In the genomic region with DNA sequence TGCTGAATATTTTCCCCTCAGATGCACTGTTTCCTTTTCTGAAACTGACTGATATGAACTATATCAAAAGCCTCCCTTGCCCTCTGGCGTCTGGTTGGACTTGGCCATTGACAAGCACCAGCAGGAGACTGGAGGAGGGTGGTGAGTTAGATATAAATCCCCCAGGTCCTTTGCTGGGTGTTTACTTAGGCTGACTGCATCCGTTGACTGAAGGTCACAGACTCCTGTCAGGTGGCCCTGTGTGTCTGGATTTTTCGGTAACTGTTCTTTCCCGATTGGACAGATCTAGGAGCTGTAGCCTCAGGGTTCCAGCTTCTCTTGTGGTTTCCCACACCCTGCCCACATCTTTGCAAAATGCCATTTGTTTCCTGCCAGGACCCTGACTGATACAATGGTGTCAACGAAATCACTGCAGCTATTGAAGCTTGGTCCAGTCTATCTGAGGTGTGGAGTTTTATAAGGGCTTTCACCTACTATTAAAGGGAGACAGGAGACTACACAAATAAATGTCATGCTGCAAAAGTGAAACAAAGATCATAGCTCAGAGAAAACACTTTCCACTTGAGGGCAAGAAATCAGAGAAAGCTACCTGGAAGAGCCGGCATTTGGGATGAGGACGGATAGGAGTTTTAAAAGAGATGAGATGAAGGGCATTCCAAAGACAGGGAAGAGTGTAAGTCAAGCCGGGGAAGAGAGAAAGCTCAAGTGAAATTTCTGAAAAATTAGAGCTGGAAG, we compare ENCODE assay signal across 1 cellular context.
A peak's percentile ranks its signal among the peaks of the same experiment; 100 is the strongest.
TF ChIP-seq lines count a peak whose summit lies in the region.

No MANE protein-coding gene starts in this region.

TF ChIP-seq in HepG2, 621 proteins besides CTCF, POLR2A, EP300 and RAD21 (continued from another document and continues in another):
- TF ChIP-seq ZBTB33 (CRISPR knock-in tag; IDR thresholded peaks at IDR 0.05) = no peak
- TF ChIP-seq MIER2 (CRISPR knock-in tag; IDR thresholded peaks at IDR 0.05) = peak; percentile 48; the same call in 1 of the 2 replicates
- TF ChIP-seq KAT7 (CRISPR knock-in tag; IDR thresholded peaks at IDR 0.05; ENCODE audit: borderline replicate concordance) = no peak
- TF ChIP-seq KLF6 (CRISPR knock-in tag; IDR thresholded peaks at IDR 0.05) = no peak
- TF ChIP-seq, protein P1, sequence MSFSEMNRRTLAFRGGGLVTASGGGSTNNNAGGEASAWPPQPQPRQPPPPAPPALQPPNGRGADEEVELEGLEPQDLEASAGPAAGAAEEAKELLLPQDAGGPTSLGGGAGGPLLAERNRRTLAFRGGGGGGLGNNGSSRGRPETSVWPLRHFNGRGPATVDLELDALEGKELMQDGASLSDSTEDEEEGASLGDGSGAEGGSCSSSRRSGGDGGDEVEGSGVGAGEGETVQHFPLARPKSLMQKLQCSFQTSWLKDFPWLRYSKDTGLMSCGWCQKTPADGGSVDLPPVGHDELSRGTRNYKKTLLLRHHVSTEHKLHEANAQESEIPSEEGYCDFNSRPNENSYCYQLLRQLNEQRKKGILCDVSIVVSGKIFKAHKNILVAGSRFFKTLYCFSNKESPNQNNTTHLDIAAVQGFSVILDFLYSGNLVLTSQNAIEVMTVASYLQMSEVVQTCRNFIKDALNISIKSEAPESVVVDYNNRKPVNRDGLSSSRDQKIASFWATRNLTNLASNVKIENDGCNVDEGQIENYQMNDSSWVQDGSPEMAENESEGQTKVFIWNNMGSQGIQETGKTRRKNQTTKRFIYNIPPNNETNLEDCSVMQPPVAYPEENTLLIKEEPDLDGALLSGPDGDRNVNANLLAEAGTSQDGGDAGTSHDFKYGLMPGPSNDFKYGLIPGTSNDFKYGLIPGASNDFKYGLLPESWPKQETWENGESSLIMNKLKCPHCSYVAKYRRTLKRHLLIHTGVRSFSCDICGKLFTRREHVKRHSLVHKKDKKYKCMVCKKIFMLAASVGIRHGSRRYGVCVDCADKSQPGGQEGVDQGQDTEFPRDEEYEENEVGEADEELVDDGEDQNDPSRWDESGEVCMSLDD (CRISPR knock-in tag; IDR thresholded peaks at IDR 0.05; ENCODE audit: borderline replicate concordance) = no peak
- TF ChIP-seq ONECUT2 (CRISPR knock-in tag; IDR thresholded peaks at IDR 0.05) = no peak
- no peak for TF ChIP-seq ZNF180 (CRISPR knock-in tag; IDR thresholded peaks at IDR 0.05; ENCODE audit: borderline replicate concordance, low read depth)
- TF ChIP-seq PCBP2 (optimal IDR thresholded peaks at IDR 0.05; ENCODE audit: low read depth, low read length, poor library complexity, severe bottlenecking) = no peak
- TF ChIP-seq, protein P2, sequence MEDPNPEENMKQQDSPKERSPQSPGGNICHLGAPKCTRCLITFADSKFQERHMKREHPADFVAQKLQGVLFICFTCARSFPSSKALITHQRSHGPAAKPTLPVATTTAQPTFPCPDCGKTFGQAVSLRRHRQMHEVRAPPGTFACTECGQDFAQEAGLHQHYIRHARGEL (CRISPR knock-in tag; IDR thresholded peaks at IDR 0.05) = no peak
- no peak for TF ChIP-seq RFXANK (CRISPR knock-in tag; IDR thresholded peaks at IDR 0.05)
- TF ChIP-seq, protein P3, sequence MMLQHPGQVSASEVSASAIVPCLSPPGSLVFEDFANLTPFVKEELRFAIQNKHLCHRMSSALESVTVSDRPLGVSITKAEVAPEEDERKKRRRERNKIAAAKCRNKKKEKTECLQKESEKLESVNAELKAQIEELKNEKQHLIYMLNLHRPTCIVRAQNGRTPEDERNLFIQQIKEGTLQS (CRISPR knock-in tag; IDR thresholded peaks at IDR 0.05) = no peak
- no peak for TF ChIP-seq FOSL1 (CRISPR knock-in tag; IDR thresholded peaks at IDR 0.05; ENCODE audit: borderline replicate concordance)
- no peak for TF ChIP-seq ZFP41 (CRISPR knock-in tag; IDR thresholded peaks at IDR 0.05; ENCODE audit: borderline replicate concordance)
- TF ChIP-seq PRDM10 (CRISPR knock-in tag; IDR thresholded peaks at IDR 0.05; ENCODE audit: low read depth) = no peak
- TF ChIP-seq HMG20B (CRISPR knock-in tag; conservative IDR thresholded peaks at IDR 0.05) = no peak
- TF ChIP-seq NONO (IDR thresholded peaks at IDR 0.05) = no peak
- no peak for TF ChIP-seq NONO (CRISPR knock-in tag; conservative IDR thresholded peaks at IDR 0.05)
- TF ChIP-seq REPIN1 (CRISPR knock-in tag; IDR thresholded peaks at IDR 0.05; ENCODE audit: borderline replicate concordance, low read depth) = peak; percentile 23; the same call in 1 of the 2 replicates
- TF ChIP-seq CCAR2 (optimal IDR thresholded peaks at IDR 0.05; ENCODE audit: low read depth, low read length) = no peak
- TF ChIP-seq ISL2 (CRISPR knock-in tag; IDR thresholded peaks at IDR 0.05) = no peak
- no peak for TF ChIP-seq ZBTB49 (CRISPR knock-in tag; IDR thresholded peaks at IDR 0.05; ENCODE audit: borderline replicate concordance)
- TF ChIP-seq ZNF549 (CRISPR knock-in tag; IDR thresholded peaks at IDR 0.05) = no peak
- TF ChIP-seq ZSCAN9 (CRISPR knock-in tag; IDR thresholded peaks at IDR 0.05; ENCODE audit: borderline replicate concordance) = 0 out of 2 replicates have a peak, but pooled peaks have one; percentile 15
- no peak for TF ChIP-seq CEBPG (CRISPR knock-in tag; IDR thresholded peaks at IDR 0.05)
- TF ChIP-seq, protein P4, sequence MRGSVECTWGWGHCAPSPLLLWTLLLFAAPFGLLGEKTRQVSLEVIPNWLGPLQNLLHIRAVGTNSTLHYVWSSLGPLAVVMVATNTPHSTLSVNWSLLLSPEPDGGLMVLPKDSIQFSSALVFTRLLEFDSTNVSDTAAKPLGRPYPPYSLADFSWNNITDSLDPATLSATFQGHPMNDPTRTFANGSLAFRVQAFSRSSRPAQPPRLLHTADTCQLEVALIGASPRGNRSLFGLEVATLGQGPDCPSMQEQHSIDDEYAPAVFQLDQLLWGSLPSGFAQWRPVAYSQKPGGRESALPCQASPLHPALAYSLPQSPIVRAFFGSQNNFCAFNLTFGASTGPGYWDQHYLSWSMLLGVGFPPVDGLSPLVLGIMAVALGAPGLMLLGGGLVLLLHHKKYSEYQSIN (CRISPR knock-in tag; IDR thresholded peaks at IDR 0.05; ENCODE audit: borderline replicate concordance) = no peak
- no peak for TF ChIP-seq JUND (CRISPR knock-in tag; IDR thresholded peaks at IDR 0.05)
- TF ChIP-seq NCOA2 (CRISPR knock-in tag; IDR thresholded peaks at IDR 0.05) = no peak; the same call in 1 of the 2 replicates
- TF ChIP-seq, protein P5, sequence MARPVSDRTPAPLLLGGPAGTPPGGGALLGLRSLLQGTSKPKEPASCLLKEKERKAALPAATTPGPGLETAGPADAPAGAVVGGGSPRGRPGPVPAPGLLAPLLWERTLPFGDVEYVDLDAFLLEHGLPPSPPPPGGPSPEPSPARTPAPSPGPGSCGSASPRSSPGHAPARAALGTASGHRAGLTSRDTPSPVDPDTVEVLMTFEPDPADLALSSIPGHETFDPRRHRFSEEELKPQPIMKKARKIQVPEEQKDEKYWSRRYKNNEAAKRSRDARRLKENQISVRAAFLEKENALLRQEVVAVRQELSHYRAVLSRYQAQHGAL (CRISPR knock-in tag; IDR thresholded peaks at IDR 0.05; ENCODE audit: not compliant biosample characterization) = no peak
- TF ChIP-seq GATA4 (IDR thresholded peaks at IDR 0.05; ENCODE audit: borderline replicate concordance, low read depth) = no peak
- no peak for TF ChIP-seq ZNF747 (CRISPR knock-in tag; IDR thresholded peaks at IDR 0.05; ENCODE audit: borderline replicate concordance)
- no peak for TF ChIP-seq ZNF343 (CRISPR knock-in tag; IDR thresholded peaks at IDR 0.05)
- no peak for TF ChIP-seq SMARCC2 (IDR thresholded peaks at IDR 0.05)
- no peak for TF ChIP-seq CHCHD3 (CRISPR knock-in tag; IDR thresholded peaks at IDR 0.05)
- no peak for TF ChIP-seq TBX3 (IDR thresholded peaks at IDR 0.05; ENCODE audit: borderline replicate concordance)
- no peak for TF ChIP-seq NRL (CRISPR knock-in tag; IDR thresholded peaks at IDR 0.05; ENCODE audit: borderline replicate concordance)
- peak; percentile 82 for TF ChIP-seq SALL1 (CRISPR knock-in tag; IDR thresholded peaks at IDR 0.05)
- no peak for TF ChIP-seq ZNF550 (CRISPR knock-in tag; IDR thresholded peaks at IDR 0.05; ENCODE audit: borderline replicate concordance)
- TF ChIP-seq ZNF672 (CRISPR knock-in tag; IDR thresholded peaks at IDR 0.05) = no peak
- TF ChIP-seq SOX5 (CRISPR knock-in tag; IDR thresholded peaks at IDR 0.05; ENCODE audit: borderline replicate concordance) = no peak; the same call in 1 of the 2 replicates
- no peak for TF ChIP-seq KLF13 (CRISPR knock-in tag; IDR thresholded peaks at IDR 0.05)
- TF ChIP-seq ERF (CRISPR knock-in tag; IDR thresholded peaks at IDR 0.05) = no peak; the same call in 1 of the 2 replicates
- TF ChIP-seq ZNF670 (CRISPR knock-in tag; IDR thresholded peaks at IDR 0.05; ENCODE audit: borderline replicate concordance) = no peak
- no peak for TF ChIP-seq ZBTB34 (CRISPR knock-in tag; IDR thresholded peaks at IDR 0.05)
- TF ChIP-seq ZNF775 (CRISPR knock-in tag; IDR thresholded peaks at IDR 0.05; ENCODE audit: borderline replicate concordance) = no peak
- TF ChIP-seq ETV5 (CRISPR knock-in tag; IDR thresholded peaks at IDR 0.05; ENCODE audit: borderline replicate concordance) = peak; percentile 88
- no peak for TF ChIP-seq YEATS4 (CRISPR knock-in tag; IDR thresholded peaks at IDR 0.05; ENCODE audit: borderline replicate concordance)
- peak; percentile 30; the same call in 1 of the 2 replicates for TF ChIP-seq KMT2B (CRISPR knock-in tag; IDR thresholded peaks at IDR 0.05)
